Comparison of ENCODE assay signal across 13 cellular contexts in the genomic region with DNA sequence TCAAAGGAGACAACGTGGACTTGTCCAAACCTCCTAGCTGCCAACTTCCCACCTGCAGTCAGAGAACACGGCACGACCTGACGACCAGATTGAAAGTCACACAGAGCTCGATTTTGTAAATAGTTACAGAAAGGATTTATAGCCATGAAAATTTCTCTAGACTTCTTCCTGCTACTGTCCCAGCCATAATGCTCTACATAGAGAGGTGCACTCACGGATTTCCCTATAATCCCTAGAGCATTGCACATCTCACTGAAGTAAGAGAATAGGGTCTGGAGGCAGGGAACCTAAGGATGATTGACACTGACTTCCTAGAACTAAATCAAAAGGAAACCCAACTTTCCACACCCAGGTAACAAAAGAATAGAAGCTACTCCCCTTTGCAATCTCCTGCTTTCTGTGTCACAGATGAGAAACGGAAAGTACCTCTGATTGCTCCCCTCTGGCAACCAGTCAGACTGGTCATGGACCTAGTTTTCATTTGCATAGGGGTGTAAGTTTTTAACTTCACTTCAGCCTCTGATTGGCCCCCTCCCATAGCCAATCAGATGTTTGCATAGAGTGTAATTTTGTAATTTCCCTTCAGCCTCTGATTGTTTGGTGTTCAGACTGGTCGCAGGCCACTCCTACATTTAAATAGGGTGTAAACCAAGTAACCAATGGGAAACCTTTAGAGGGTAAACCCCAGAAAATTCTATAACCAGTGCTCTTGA. TPM values are rescaled to one million over a fixed set of nuclear protein-coding genes. Genes with fewer than 3 reads are reported as not detected.
DNase-seq lines count a peak whose midpoint lies in the region; ATAC-seq and TF ChIP-seq lines count a peak whose summit lies in the region.
"Had no signal": no experiment of that assay in that cellular context is flagged by ENCODE, and none has a peak within 500 bp of the region (broad histone marks: within the 10 kb centered on the region; RNA-seq: fewer than 3 reads in every experiment).

No MANE protein-coding gene starts in this region.

- no peaks in the 10 kb centered on the region for H3K9me3 ChIP-seq in Loucy (ENCODE audit: insufficient read depth, low read depth, low read length)

- H2AFZ ChIP-seq in Loucy (ENCODE audit: low read length) = peak overlapping the region; percentile 24

- no peak for TF ChIP-seq CTCF in Loucy (conservative IDR thresholded peaks at IDR 0.05; ENCODE audit: low read length)

- H3K36me3 ChIP-seq in Loucy (ENCODE audit: insufficient read depth, low read length) = no peaks in the 10 kb centered on the region

- H3K27me3 ChIP-seq in Loucy (ENCODE audit: insufficient read depth, low read length, poor library complexity, severe bottlenecking) = no peaks in the 10 kb centered on the region

- H3K4me3 ChIP-seq in Loucy (ENCODE audit: low read length, poor library complexity, severe bottlenecking) = no peak overlapping the region
- H3K4me3 ChIP-seq: lung had no signal

- H3K36me3 Mint-ChIP-seq in activated T-cell treated with anti-CD3 and anti-CD28 coated beads, Interleukin-2, amount 50 U/mL, for 4 hours (ENCODE audit: insufficient read depth) = no peaks in the 10 kb centered on the region
- H3K36me3 Mint-ChIP-seq in activated T-helper 17 cell treated with anti-CD3 and anti-CD28 coated beads, Interleukin-2, amount 50 U/mL, for 72 hours (ENCODE audit: low read depth) = no peaks in the 10 kb centered on the region
- peaks cover 5% of the 10 kb centered on the region for H3K36me3 Mint-ChIP-seq in natural killer cell treated with Interleukin-12 subunit alpha and Interleukin-12 subunit beta and Interleukin-15 and Interleukin-18, amount 100 ng/mL, for 72 hours

- peak; percentile 48 to 61 for ATAC-seq in activated T-cell treated with anti-CD3 and anti-CD28 coated beads, Interleukin-2, amount 50 U/mL, for 4 hours
- ATAC-seq in activated T-helper 17 cell treated with anti-CD3 and anti-CD28 coated beads, Interleukin-2, amount 50 U/mL, for 72 hours (replicated peaks) = peak; percentile 69
- peak; percentile 62 to 84 for ATAC-seq in natural killer cell treated with Interleukin-12 subunit alpha and Interleukin-12 subunit beta and Interleukin-15 and Interleukin-18, amount 100 ng/mL, for 72 hours
- no peak for ATAC-seq in HG02870 (IDR thresholded peaks at IDR 0.05; ENCODE audit: unreplicated experiment)

- no peaks in the 10 kb centered on the region for H3K4me1 Mint-ChIP-seq in activated T-cell treated with anti-CD3 and anti-CD28 coated beads, Interleukin-2, amount 50 U/mL, for 4 hours (ENCODE audit: low read depth)
- no peaks in the 10 kb centered on the region for H3K4me1 Mint-ChIP-seq in activated T-helper 17 cell treated with anti-CD3 and anti-CD28 coated beads, Interleukin-2, amount 50 U/mL, for 72 hours
- H3K4me1 Mint-ChIP-seq in natural killer cell treated with Interleukin-12 subunit alpha and Interleukin-12 subunit beta and Interleukin-15 and Interleukin-18, amount 100 ng/mL, for 72 hours (ENCODE audit: low read depth in 2 of 2) = peaks cover 0 to 3% of the 10 kb centered on the region in 2 donors

- peak overlapping the region; percentile 6 for H3K4me2 ChIP-seq in Loucy (ENCODE audit: low read depth, low read length, poor library complexity, severe bottlenecking)

- no peak overlapping the region for H3K4me3 Mint-ChIP-seq in activated T-cell treated with anti-CD3 and anti-CD28 coated beads, Interleukin-2, amount 50 U/mL, for 4 hours
- no peak overlapping the region for H3K4me3 Mint-ChIP-seq in activated T-helper 17 cell treated with anti-CD3 and anti-CD28 coated beads, Interleukin-2, amount 50 U/mL, for 72 hours
- H3K4me3 Mint-ChIP-seq in natural killer cell treated with Interleukin-12 subunit alpha and Interleukin-12 subunit beta and Interleukin-15 and Interleukin-18, amount 100 ng/mL, for 72 hours = no peak overlapping the region
- H3K4me3 Mint-ChIP-seq: endodermal cell had no signal

- DNase-seq in activated T-cell treated with anti-CD3 and anti-CD28 coated beads, Interleukin-2, amount 50 U/mL, for 4 hours = no peak
- DNase-seq in activated T-cell treated with anti-CD3 and anti-CD28 coated beads, Interleukin-2, amount 50 U/mL, for 1 hour = no peak
- no peak for DNase-seq in natural killer cell treated with Interleukin-12 subunit alpha and Interleukin-12 subunit beta and Interleukin-15 and Interleukin-18, amount 100 ng/mL, for 72 hours (ENCODE audit: low spot score)
- DNase-seq in COR-L47 (lab: John Stamatoyannopoulos, UW) (no peak), NCI-H2196 treated with DMSO at 0.1 percent for 48 hours (lab: John Stamatoyannopoulos, UW; ENCODE audit: unreplicated experiment) (no peak)
- DNase-seq: caudate nucleus, endodermal cell, foreskin melanocyte, SHP77 treated with DMSO at 0.1 percent for 48 hours had no signal

- no peaks in the 10 kb centered on the region for H4K20me1 ChIP-seq in Loucy (ENCODE audit: insufficient read depth, low read length, poor library complexity, severe bottlenecking)

- peaks cover 37% of the 10 kb centered on the region for H3K4me1 ChIP-seq in Loucy (ENCODE audit: insufficient read depth, low read length, poor library complexity, severe bottlenecking)

- H3K27ac Mint-ChIP-seq in activated T-helper 17 cell treated with anti-CD3 and anti-CD28 coated beads, Interleukin-2, amount 50 U/mL, for 72 hours = no peak overlapping the region
- no peak overlapping the region for H3K27ac Mint-ChIP-seq in natural killer cell treated with Interleukin-12 subunit alpha and Interleukin-12 subunit beta and Interleukin-15 and Interleukin-18, amount 100 ng/mL, for 72 hours
- H3K27ac Mint-ChIP-seq: endodermal cell had no signal

- peaks cover 19% of the 10 kb centered on the region for H3K27me3 Mint-ChIP-seq in activated T-cell treated with anti-CD3 and anti-CD28 coated beads, Interleukin-2, amount 50 U/mL, for 4 hours (ENCODE audit: low read depth)
- H3K27me3 Mint-ChIP-seq in activated T-helper 17 cell treated with anti-CD3 and anti-CD28 coated beads, Interleukin-2, amount 50 U/mL, for 72 hours = peaks cover 11% of the 10 kb centered on the region
- peaks cover 31 to 47% of the 10 kb centered on the region in 2 donors for H3K27me3 Mint-ChIP-seq in natural killer cell treated with Interleukin-12 subunit alpha and Interleukin-12 subunit beta and Interleukin-15 and Interleukin-18, amount 100 ng/mL, for 72 hours

- no peaks in the 10 kb centered on the region for H3K9me2 ChIP-seq in Loucy (replicated peaks; ENCODE audit: low read depth, low read length)

- no peaks in the 10 kb centered on the region for H3F3A ChIP-seq in Loucy (ENCODE audit: low read depth)

- H3K9me3 Mint-ChIP-seq in activated T-cell treated with anti-CD3 and anti-CD28 coated beads, Interleukin-2, amount 50 U/mL, for 4 hours = no peaks in the 10 kb centered on the region
- H3K9me3 Mint-ChIP-seq in activated T-helper 17 cell treated with anti-CD3 and anti-CD28 coated beads, Interleukin-2, amount 50 U/mL, for 72 hours = no peaks in the 10 kb centered on the region
- H3K9me3 Mint-ChIP-seq in natural killer cell treated with Interleukin-12 subunit alpha and Interleukin-12 subunit beta and Interleukin-15 and Interleukin-18, amount 100 ng/mL, for 72 hours = no peaks in the 10 kb centered on the region

- no peak overlapping the region for H3K9ac ChIP-seq in Loucy (ENCODE audit: low read depth, low read length, poor library complexity, severe bottlenecking)

- no peaks in the 10 kb centered on the region for H3K79me2 ChIP-seq in Loucy (ENCODE audit: insufficient read depth, low read length)

RNA-seq across cellular contexts. Expression of gene FBXO11, which starts 58.6 kb away (rescaled TPM):
- 10 to 100 TPM; 37.1 to 45.1 (median 40.7) TPM for total RNA-seq in activated T-cell treated with anti-CD3 and anti-CD28 coated beads, Interleukin-2, amount 50 U/mL, for 4 hours
- total RNA-seq in activated T-helper 17 cell treated with anti-CD3 and anti-CD28 coated beads, Interleukin-2, amount 50 U/mL, for 72 hours = 10 to 100 TPM; 43.5 to 66.7 TPM
- 10 to 100 TPM; 42.7 to 48.4 TPM for total RNA-seq in natural killer cell treated with Interleukin-12 subunit alpha and Interleukin-12 subunit beta and Interleukin-15 and Interleukin-18, amount 100 ng/mL, for 72 hours
